2 cellular contexts compared by ENCODE assay signal in genomic region chr20:17664025-17664638, GRCh38.
TF ChIP-seq lines count a peak whose summit lies in the region.

No MANE protein-coding gene starts in this region.

TF ChIP-seq in GM12878, 131 proteins besides CTCF, POLR2A, EP300 and RAD21:
- TF ChIP-seq RUNX3 (IDR thresholded peaks at IDR 0.05; ENCODE audit: low read length), result peak; percentile 68
- TF ChIP-seq YBX1 (IDR thresholded peaks at IDR 0.05), result no peak

TF ChIP-seq in GM12891, 5 proteins besides CTCF, POLR2A, EP300 and RAD21:
- TF ChIP-seq POLR2AphosphoS5 (IDR thresholded peaks at IDR 0.05; ENCODE audit: low read depth, low read length) (no peak), SPI1 (IDR thresholded peaks at IDR 0.05; ENCODE audit: low read depth, low read length) (no peak), PAX5 (IDR thresholded peaks at IDR 0.05; ENCODE audit: insufficient read depth, low read length, severe bottlenecking) (no peak), POU2F2 (IDR thresholded peaks at IDR 0.05; ENCODE audit: low read depth, low read length) (no peak), TAF1 (IDR thresholded peaks at IDR 0.05; ENCODE audit: low read depth, low read length) (no peak)
